8 cellular contexts compared by ENCODE assay signal in genomic region chr10:35336084-35336831, GRCh38. TPM values are rescaled to one million over a fixed set of nuclear protein-coding genes. Genes with fewer than 3 reads are reported as not detected.
DNase-seq lines count a peak whose midpoint lies in the region; ATAC-seq lines count a peak whose summit lies in the region.

CCNY (plus strand) TSS chr10:35336509; CDS start chr10:35337054, 545 bp downstream.

- ATAC-seq in GM18517 (IDR thresholded peaks at IDR 0.05; ENCODE audit: unreplicated experiment): peak; percentile 50
- peak; percentile 67 for ATAC-seq in HG02678 (IDR thresholded peaks at IDR 0.05; ENCODE audit: unreplicated experiment)

- DNase-seq in NCI-H1417 treated with DMSO at 0.1 percent for 48 hours (lab: John Stamatoyannopoulos, UW) (peak; percentile 0), cerebellum (ENCODE audit: low spot score) (peak; percentile 79), kidney tubule cell (ENCODE audit: low spot score) (peak; percentile 76), NCI-H2029 treated with DMSO at 0.1 percent for 48 hours (lab: John Stamatoyannopoulos, UW) (no peak)
- peak; percentile 64 for DNase-seq in activated CD4-positive, alpha-beta T cell treated with anti-CD3 and anti-CD28 coated beads for 1 hour
- DNase-seq in stimulated activated CD4-positive, alpha-beta T cell treated with anti-CD3 and anti-CD28 coated beads, Interleukin-1b, Interleukin-23, amount 100 ng/mL, for 24 hours (ENCODE audit: low read depth in 4 of 4, low spot score in 1 of 4): peak; percentile 62 to 77 (median 66)

RNA-seq across cellular contexts. Expression of gene CCNY, which starts in this region (rescaled TPM):
- total RNA-seq in cerebellum: 33.6 TPM
